Comparison of ENCODE assay signal across 11 cellular contexts in the genomic region with DNA sequence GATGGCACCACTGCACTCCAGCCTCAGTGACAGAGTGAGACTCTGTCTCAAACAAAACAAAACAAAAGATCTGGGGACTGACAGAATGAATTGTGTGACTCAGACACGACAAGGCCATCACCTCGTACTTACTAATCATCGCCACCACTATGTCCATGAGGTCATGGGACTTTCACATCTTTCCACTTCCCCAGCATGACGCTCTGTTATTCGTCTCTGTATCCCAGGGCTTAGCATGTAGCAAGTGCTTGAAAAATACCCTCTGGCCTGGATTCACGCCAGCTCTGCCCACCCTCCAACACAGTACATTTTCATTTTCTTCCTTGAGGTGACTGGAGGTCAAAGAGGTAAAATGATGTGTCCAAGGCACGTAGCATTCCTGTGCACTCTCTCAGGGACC. TPM values are rescaled to one million over a fixed set of nuclear protein-coding genes. Genes with fewer than 3 reads are reported as not detected.
DNase-seq lines count a peak whose midpoint lies in the region; ATAC-seq and TF ChIP-seq lines count a peak whose summit lies in the region.
"Had no signal": no experiment of that assay in that cellular context is flagged by ENCODE, and none has a peak within 500 bp of the region (broad histone marks: within the 10 kb centered on the region; RNA-seq: fewer than 3 reads in every experiment).

No MANE protein-coding gene starts in this region.

- TF ChIP-seq CTCF in activated B cell treated with CpG ODN at 0.5 μM for 24 hours (IDR thresholded peaks at IDR 0.05) (no peak), upper lobe of right lung (IDR thresholded peaks at IDR 0.05) (no peak), foreskin keratinocyte (conservative IDR thresholded peaks at IDR 0.05) (no peak)

- POLR2A ChIA-PET in activated B cell treated with CpG ODN at 0.5 μM for 24 hours (lab: Charles Lee) = interaction anchor here (0.6 to 24.7 kb wide), 13 partner anchors 8 to 177 kb away, joined by 3 to 519 read pairs (median 6); a partner anchor contains a TSS

- no peaks in the 10 kb centered on the region for H3K27me3 Mint-ChIP-seq in activated naive CD4-positive, alpha-beta T cell treated with anti-CD3 and anti-CD28 coated beads, Interleukin-2, amount 50 U/mL, for 24 hours
- H3K27me3 Mint-ChIP-seq in activated B cell treated with CpG ODN at 0.5 μM for 24 hours (no peaks in the 10 kb centered on the region), immature natural killer cell (ENCODE audit: low read depth in 3 of 3) (peaks cover 1 to 2% (median 2%) of the 10 kb centered on the region in 3 donors)

- H3K4me3 Mint-ChIP-seq in activated naive CD4-positive, alpha-beta T cell treated with anti-CD3 and anti-CD28 coated beads, Interleukin-2, amount 50 U/mL, for 24 hours = no peak overlapping the region
- H3K4me3 Mint-ChIP-seq in activated B cell treated with CpG ODN at 0.5 μM for 24 hours (no peak overlapping the region), immature natural killer cell (peak overlapping the region in 2 of 5 donors; percentile 62 to 64)
- H3K4me3 Mint-ChIP-seq: neural crest cell had no signal

- H3K36me3 Mint-ChIP-seq in activated naive CD4-positive, alpha-beta T cell treated with anti-CD3 and anti-CD28 coated beads, Interleukin-2, amount 50 U/mL, for 24 hours = no peaks in the 10 kb centered on the region
- H3K36me3 Mint-ChIP-seq in activated B cell treated with CpG ODN at 0.5 μM for 24 hours (ENCODE audit: low read depth) = peaks cover 75% of the 10 kb centered on the region
- peaks cover 0 to 4% (median 4%) of the 10 kb centered on the region in 3 donors for H3K36me3 Mint-ChIP-seq in immature natural killer cell

- no peak overlapping the region for H3K27ac ChIP-seq in upper lobe of right lung
- no peak overlapping the region for H3K27ac ChIP-seq in foreskin keratinocyte
- H3K27ac ChIP-seq: cardiac muscle cell had no signal

- DNase-seq in activated naive CD4-positive, alpha-beta T cell treated with anti-CD3 and anti-CD28 coated beads, Interleukin-2, amount 50 U/mL, for 16 hours = no peak
- DNase-seq in activated B cell treated with CpG ODN at 0.5 μM for 24 hours = no peak
- DNase-seq in immature natural killer cell = peak in 2 of 3 donors; percentile 49 to 54
- DNase-seq in upper lobe of right lung = no peak
- no peak for DNase-seq in G401 (ENCODE audit: low spot score)
- no peak for DNase-seq in DMS79 (lab: John Stamatoyannopoulos, UW)
- DNase-seq in foreskin keratinocyte = no peak

- ATAC-seq in activated B cell treated with CpG ODN at 0.5 μM for 24 hours (ENCODE audit: low read depth) = peak; percentile 74
- ATAC-seq in upper lobe of right lung = peak; percentile 63
- ATAC-seq in foreskin keratinocyte = no peak

- no peaks in the 10 kb centered on the region for H3K9me3 ChIP-seq in upper lobe of right lung

- in situ Hi-C loops in G401 (cut with HindIII; ENCODE audit: low sequenced_read_pairs) = no loop called here

- no peak overlapping the region for H3K4me3 ChIP-seq in upper lobe of right lung
- H3K4me3 ChIP-seq: cardiac muscle cell had no signal

- peak overlapping the region; percentile 82 for H3K27ac Mint-ChIP-seq in activated naive CD4-positive, alpha-beta T cell treated with anti-CD3 and anti-CD28 coated beads, Interleukin-2, amount 50 U/mL, for 24 hours
- H3K27ac Mint-ChIP-seq in activated B cell treated with CpG ODN at 0.5 μM for 24 hours = peak overlapping the region; percentile 80
- peak overlapping the region; percentile 14 to 87 (median 70) for H3K27ac Mint-ChIP-seq in immature natural killer cell

- peaks cover 32% of the 10 kb centered on the region for H3K4me1 Mint-ChIP-seq in activated naive CD4-positive, alpha-beta T cell treated with anti-CD3 and anti-CD28 coated beads, Interleukin-2, amount 50 U/mL, for 24 hours
- H3K4me1 Mint-ChIP-seq in activated B cell treated with CpG ODN at 0.5 μM for 24 hours = peaks cover 50% of the 10 kb centered on the region
- peaks cover 36 to 50% of the 10 kb centered on the region in 2 donors for H3K4me1 Mint-ChIP-seq in immature natural killer cell

- H3K9me3 Mint-ChIP-seq in activated naive CD4-positive, alpha-beta T cell treated with anti-CD3 and anti-CD28 coated beads, Interleukin-2, amount 50 U/mL, for 24 hours = no peaks in the 10 kb centered on the region
- H3K9me3 Mint-ChIP-seq in activated B cell treated with CpG ODN at 0.5 μM for 24 hours (peaks cover 5% of the 10 kb centered on the region), immature natural killer cell (no peaks in the 10 kb centered on the region)

- intact Hi-C loops in activated B cell treated with CpG ODN at 0.5 μM for 24 hours (cut with micrococcal nuclease) = loop anchor here (1.0 kb wide), 2 partner anchors 15 to 18 kb away; no protein-coding TSS in a partner anchor
- intact Hi-C loops in upper lobe of right lung (cut with DNase I) = no loop called here

- H3K4me1 ChIP-seq in upper lobe of right lung = peaks cover 3% of the 10 kb centered on the region
- no peaks in the 10 kb centered on the region for H3K4me1 ChIP-seq in foreskin keratinocyte

- CTCF ChIA-PET in activated B cell treated with CpG ODN at 0.5 μM for 24 hours (lab: Charles Lee) = interaction anchor here (1.5 to 9.5 kb wide), 5 partner anchors 9 to 175 kb away, joined by 3 to 113 read pairs (median 4); no protein-coding TSS in a partner anchor

- H3K27me3 ChIP-seq in upper lobe of right lung = no peaks in the 10 kb centered on the region
- no peaks in the 10 kb centered on the region for H3K27me3 ChIP-seq in foreskin keratinocyte
- H3K27me3 ChIP-seq: cardiac muscle cell had no signal

- no peaks in the 10 kb centered on the region for H3K36me3 ChIP-seq in upper lobe of right lung
- H3K36me3 ChIP-seq: cardiac muscle cell had no signal

RNA-seq across cellular contexts. Expression of a gene that starts 27.8 kb away (rescaled TPM):
- total RNA-seq in activated B cell treated with CpG ODN at 0.5 μM for 24 hours = 362 and 435 TPM in 2 replicates
- 1 to 10 TPM in 2 of 3 donors, under 1 TPM in 1; 0.77 to 3.6 (median 1.9) TPM for polyA plus RNA-seq in immature natural killer cell
- total RNA-seq in upper lobe of right lung = 56.9 TPM
- total RNA-seq in G401 (2014; rRNA removed; shearing (Covaris generic)) = 0.55 and 1.2 TPM in 2 replicates
- total RNA-seq in foreskin keratinocyte = 0.07 and 0.14 TPM in 2 replicates
- 0.04 TPM in 1 of 2 replicates, not detected in the other for polyA plus RNA-seq in foreskin keratinocyte
- total RNA-seq: cardiac muscle cell, fibroblast of lung, neural crest cell had no signal
- polyA plus RNA-seq: fibroblast of lung had no signal

RNA-seq across cellular contexts. Expression of a gene that starts 47.3 kb away (rescaled TPM):
- total RNA-seq in activated B cell treated with CpG ODN at 0.5 μM for 24 hours (128 and 133 TPM in 2 replicates), upper lobe of right lung (194 TPM), foreskin keratinocyte (149 and 162 TPM in 2 replicates)
- polyA plus RNA-seq in immature natural killer cell (100 to 1,000 TPM in 1 of 3 donors, 10 to 100 TPM in 2; 86.0 to 116 (median 94.7) TPM), foreskin keratinocyte (143 and 150 TPM in 2 replicates)
- 389 and 393 TPM in 2 replicates for total RNA-seq in G401 (2014; rRNA removed; shearing (Covaris generic))

Comparison
In these comparisons a context has a peak if more than half of its experiments do, and no peak if none do; other contexts are left out.
1. DNase-seq: peak in immature natural killer cell (2 of 3); none in activated naive CD4-positive, alpha-beta T cell treated with anti-CD3 and anti-CD28 coated beads, Interleukin-2, amount 50 U/mL, for 16 hours (single experiment), activated B cell treated with CpG ODN at 0.5 μM for 24 hours (single experiment), upper lobe of right lung (single experiment), G401 (single experiment), DMS79 (single experiment) and foreskin keratinocyte (0 of 2).
2. RNA of a gene that starts 27.8 kb away (total RNA-seq): 362 to 435 TPM in activated B cell treated with CpG ODN at 0.5 μM for 24 hours and 56.9 TPM in upper lobe of right lung (single experiment); 0.55 to 1.2 TPM in G401 and 0.07 to 0.14 TPM in foreskin keratinocyte; every median in the first group is over 10 times any median in the second.
3. Peak in every context shown above with its lines, with median percentiles within 50 percentile points of each other: H3K27ac Mint-ChIP-seq.